Comparison of ENCODE assay signal across 8 cellular contexts in genomic region chr20:58650181-58650775, GRCh38. TPM values are rescaled to one million over a fixed set of nuclear protein-coding genes. Genes with fewer than 3 reads are reported as not detected.
DNase-seq lines count a peak whose midpoint lies in the region; ATAC-seq and TF ChIP-seq lines count a peak whose summit lies in the region.

No MANE protein-coding gene starts in this region.

- H3K9me3 Mint-ChIP-seq in memory B cell: no peaks in the 10 kb centered on the region

- H3K36me3 Mint-ChIP-seq in memory B cell: peaks cover 4% of the 10 kb centered on the region

- TF ChIP-seq EP300 in suprapubic skin (IDR thresholded peaks at IDR 0.05): no peak

- H3K27ac ChIP-seq in VCaP: peak overlapping the region; percentile 92
- H3K27ac ChIP-seq in cingulate gyrus (ENCODE audit: low read depth, low read length): peak overlapping the region; percentile 69
- H3K27ac ChIP-seq in suprapubic skin: peak overlapping the region; percentile 91

- no peaks in the 10 kb centered on the region for H3K9me3 ChIP-seq in suprapubic skin

- ATAC-seq in HG02678 (IDR thresholded peaks at IDR 0.05; ENCODE audit: unreplicated experiment) (peak; percentile 17), memory B cell (ENCODE audit: low read depth) (peak; percentile 5)

- no peak overlapping the region for H3K27ac Mint-ChIP-seq in memory B cell

- peak; percentile 66 for DNase-seq in D341Med (ENCODE audit: low spot score)
- peak; percentile 7 to 46 for DNase-seq in memory B cell (ENCODE audit: low spot score in 2 of 2)
- DNase-seq in suprapubic skin (ENCODE audit: low spot score in 2 of 2): peak in 1 of 2 donors; percentile 79
- DNase-seq in NCI-H128 (lab: John Stamatoyannopoulos, UW; ENCODE audit: unreplicated experiment): no peak
- no peak for DNase-seq in DMS79 (lab: John Stamatoyannopoulos, UW)

- no peaks in the 10 kb centered on the region for H3K27me3 ChIP-seq in suprapubic skin

- TF ChIP-seq CTCF in VCaP (conservative IDR thresholded peaks at IDR 0.05): no peak
- TF ChIP-seq CTCF in suprapubic skin (IDR thresholded peaks at IDR 0.05): no peak

- no peak for TF ChIP-seq POLR2A in suprapubic skin (IDR thresholded peaks at IDR 0.05)

- H3K4me1 Mint-ChIP-seq in memory B cell: peaks cover 7% of the 10 kb centered on the region

- no peaks in the 10 kb centered on the region for H3K27me3 Mint-ChIP-seq in memory B cell

- H3K4me3 Mint-ChIP-seq in memory B cell: peak overlapping the region; percentile 91

- peak overlapping the region; percentile 65 for H3K4me3 ChIP-seq in suprapubic skin

- H3K4me1 ChIP-seq in suprapubic skin: peaks cover 46% of the 10 kb centered on the region

- H3K36me3 ChIP-seq in suprapubic skin: no peaks in the 10 kb centered on the region

- WGBS in suprapubic skin: 2% methylated on average over 14 of the region's 62 CpGs

RNA-seq across cellular contexts. Expression of gene STX16, which starts 0.8 kb away (rescaled TPM):
- 100 to 1,000 TPM in 1 of 4 donors, 10 to 100 TPM in 3; 35.6 to 138 (median 50.9) TPM for total RNA-seq in suprapubic skin

RNA-seq across cellular contexts. Expression of gene NPEPL1, which starts 42.3 kb away (rescaled TPM):
- 10 to 100 TPM; 21.0 to 69.2 (median 42.0) TPM for total RNA-seq in suprapubic skin

Comparison
In these comparisons a context has a peak if more than half of its experiments do, and no peak if none do; other contexts are left out.
1. DNase-seq: peak in D341Med (single experiment) and memory B cell (2 of 2); none in NCI-H128 (single experiment) and DMS79 (single experiment).
2. Peak in every context shown above with its lines, with median percentiles within 50 percentile points of each other: H3K27ac ChIP-seq.